15 cellular contexts compared by ENCODE assay signal in genomic region chr4:3046623-3047022, GRCh38. TPM values are rescaled to one million over a fixed set of nuclear protein-coding genes. Genes with fewer than 3 reads are reported as not detected.
"Had no signal": no experiment of that assay in that cellular context is flagged by ENCODE, and none has a peak within 500 bp of the region (broad histone marks: within the 10 kb centered on the region; RNA-seq: fewer than 3 reads in every experiment).

No MANE protein-coding gene starts in this region.

- H3K9me3 ChIP-seq: ascending aorta, breast epithelium, heart left ventricle, tibial nerve, uterus had no signal

- DNase-seq: activated naive CD4-positive, alpha-beta T cell treated with Interleukin-2 at 50 U/mL for 16 hours; activated T-cell treated with anti-CD3 and anti-CD28 coated beads for 4 hours had no signal

- H3K4me1 ChIP-seq: breast epithelium, uterus had no signal

- H3K27me3 ChIP-seq: ascending aorta, breast epithelium, heart left ventricle, tibial nerve, uterus had no signal

- H3K36me3 ChIP-seq: ascending aorta, breast epithelium, heart left ventricle, tibial nerve, uterus had no signal

- FAIRE-seq: frontal cortex had no signal

- H3K4me3 ChIP-seq: ascending aorta, uterus had no signal

- H3K27ac ChIP-seq: ascending aorta, breast epithelium, epithelial cell of prostate, uterus had no signal

RNA-seq across cellular contexts. Expression of gene HTT-AS, which starts 27.7 kb away (rescaled TPM):
- total RNA-seq: ascending aorta; breast epithelium; cerebellum; dermis blood vessel endothelial cell; frontal cortex; heart left ventricle; left colon; lung microvascular endothelial cell; mononuclear cell; naive thymus-derived CD8-positive, alpha-beta T cell; tibial nerve; uterus had no signal
- polyA plus RNA-seq: heart left ventricle; naive thymus-derived CD8-positive, alpha-beta T cell had no signal
